Comparison of ENCODE assay signal across 1 cellular context in the genomic region with DNA sequence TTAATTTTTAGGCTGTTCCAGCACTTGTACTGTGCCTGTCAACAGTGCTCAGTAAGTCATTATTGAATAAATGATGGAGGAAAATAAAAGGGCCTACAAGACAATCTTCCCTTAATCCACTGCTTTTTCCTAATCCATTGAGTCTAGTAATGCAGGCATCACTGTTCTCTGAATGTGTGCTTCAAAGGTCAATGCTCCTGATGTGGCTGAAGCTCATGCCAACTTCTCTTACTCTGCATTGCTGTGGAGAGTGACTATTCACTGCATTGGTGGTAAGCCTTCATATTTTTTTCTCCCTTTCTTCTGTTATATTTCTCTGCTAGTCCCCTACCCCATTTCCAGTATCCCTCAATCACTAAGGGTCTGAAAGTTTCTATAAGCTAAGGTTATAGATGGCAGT.
A peak's percentile ranks its signal among the peaks of the same experiment; 100 is the strongest.
TF ChIP-seq lines count a peak whose summit lies in the region.

No MANE protein-coding gene starts in this region.

TF ChIP-seq in liver, 16 proteins besides CTCF, POLR2A, EP300 and RAD21 (continued from another document):
- TF ChIP-seq RXRA (IDR thresholded peaks at IDR 0.05): peak; percentile 84 to 88
- peak; percentile 25 to 43 for TF ChIP-seq HNF4A (conservative IDR thresholded peaks at IDR 0.05)
